20 cellular contexts compared by ENCODE assay signal in the genomic region with DNA sequence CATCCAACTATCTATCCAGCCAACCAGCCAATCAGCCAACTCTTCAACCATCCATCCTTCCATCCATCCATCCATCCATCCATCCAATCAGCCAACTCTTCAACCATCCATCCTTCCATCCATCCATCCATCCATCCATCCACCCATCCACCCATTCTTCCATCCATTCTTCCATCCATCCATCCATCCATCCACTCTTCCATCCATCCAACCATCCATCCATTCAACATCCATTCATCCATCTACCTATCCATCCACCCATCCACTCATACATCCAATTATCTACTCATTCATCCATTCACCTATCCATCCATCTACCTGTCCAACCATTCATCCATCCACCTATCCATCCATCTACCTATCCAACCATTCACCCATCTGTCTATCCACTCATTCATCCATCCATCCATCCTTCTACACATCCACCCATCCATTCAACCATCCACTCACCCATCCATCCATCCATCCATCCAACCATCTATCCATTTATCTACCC.
"Had no signal": no experiment of that assay in that cellular context is flagged by ENCODE, and none has a peak within 500 bp of the region (broad histone marks: within the 10 kb centered on the region; RNA-seq: fewer than 3 reads in every experiment).

No MANE protein-coding gene starts in this region.

- H3K9me3 ChIP-seq: gastroesophageal sphincter, lower lobe of right lung, ovary, spleen, tibial artery, vagina had no signal

- H3K27me3 Mint-ChIP-seq: activated CD4-positive, alpha-beta T cell treated with anti-CD3 and anti-CD28 coated beads for 36 hours had no signal

- H3K27ac ChIP-seq: lower lobe of right lung, neural progenitor cell, ovary, spleen, tibial artery, vagina, VCaP had no signal

- H3K36me3 ChIP-seq: gastroesophageal sphincter, lower lobe of right lung, neural progenitor cell, ovary, tibial artery, vagina had no signal

- H3K27me3 ChIP-seq: ovary, spleen, vagina had no signal

- H3K9ac ChIP-seq: neural progenitor cell had no signal

- H3K27ac Mint-ChIP-seq: activated CD4-positive, alpha-beta T cell treated with anti-CD3 and anti-CD28 coated beads for 36 hours; activated T-cell treated with anti-CD3 and anti-CD28 coated beads, Interleukin-2, amount 50 U/mL, for 72 hours; endodermal cell; mesothelial cell of epicardium; neural progenitor cell had no signal

- H3K4me3 Mint-ChIP-seq: activated CD4-positive, alpha-beta T cell treated with anti-CD3 and anti-CD28 coated beads for 36 hours; activated T-cell treated with anti-CD3 and anti-CD28 coated beads, Interleukin-2, amount 50 U/mL, for 72 hours; endodermal cell; mesothelial cell of epicardium; neural progenitor cell had no signal

- ATAC-seq: activated CD4-positive, alpha-beta T cell treated with anti-CD3 and anti-CD28 coated beads for 36 hours; activated T-cell treated with anti-CD3 and anti-CD28 coated beads, Interleukin-2, amount 50 U/mL, for 72 hours; gastroesophageal sphincter; left colon; lower lobe of right lung; sciatic nerve had no signal

- H3K36me3 Mint-ChIP-seq: mesothelial cell of epicardium, neural progenitor cell had no signal

- FAIRE-seq: astrocyte, bronchial epithelial cell, islet of Langerhans had no signal

- H3K4me1 ChIP-seq: lower lobe of right lung, neural progenitor cell, tibial artery had no signal

- DNase-seq: activated CD4-positive, alpha-beta T cell treated with anti-CD3 and anti-CD28 coated beads for 36 hours; activated CD8-positive, alpha-beta memory T cell treated with anti-CD3 and anti-CD28 coated beads, Interleukin-2, amount 50 U/mL, for 48 hours; activated gamma-delta T cell treated with Interleukin-2 at 50 U/mL for 16 hours; activated T-cell treated with anti-CD3 and anti-CD28 coated beads, Interleukin-2, amount 50 U/mL, for 72 hours; endodermal cell; left colon; lower lobe of right lung; ovary; spleen; T-helper 1 cell; tibial artery had no signal

- H2AFZ ChIP-seq: neural progenitor cell had no signal

- H3K4me2 ChIP-seq: neural progenitor cell had no signal

- H3K4me3 ChIP-seq: gastroesophageal sphincter, lower lobe of right lung, neural progenitor cell, ovary, spleen, tibial artery, vagina had no signal

- H3K9me3 Mint-ChIP-seq: mesothelial cell of epicardium had no signal

- H3K4me1 Mint-ChIP-seq: endodermal cell, neural progenitor cell had no signal
